ENCODE assay signal across 8 cellular contexts in genomic region chr9:121698627-121699270, GRCh38. TPM values are rescaled to one million over a fixed set of nuclear protein-coding genes. Genes with fewer than 3 reads are reported as not detected.
DNase-seq lines count a peak whose midpoint lies in the region; TF ChIP-seq lines count a peak whose summit lies in the region.

No MANE protein-coding gene starts in this region.

- no peak for TF ChIP-seq POLR2A in uterus (IDR thresholded peaks at IDR 0.05)

- peak overlapping the region; percentile 29 for H3K4me2 ChIP-seq in KMS-11

- intact Hi-C loops in uterus (cut with DNase I; ENCODE audit: low total_unique reads), result no loop called here

- no peaks in the 10 kb centered on the region for H4K20me1 ChIP-seq in KMS-11 (ENCODE audit: insufficient read depth)

- H3K27ac ChIP-seq in KMS-11, result no peak overlapping the region
- H3K27ac ChIP-seq in uterus, result peak overlapping the region; percentile 55 to 68

- no peaks in the 10 kb centered on the region for H3K4me1 ChIP-seq in KMS-11 (ENCODE audit: low read depth, poor library complexity, severe bottlenecking)
- H3K4me1 ChIP-seq in uterus, result peaks cover 0 to 19% of the 10 kb centered on the region in 2 donors

- H3K4me3 ChIP-seq in KMS-11 (IDR thresholded peaks at IDR 0.05; ENCODE audit: insufficient read depth, low read depth, low read length), result no peak overlapping the region
- peak overlapping the region; percentile 40 for H3K4me3 ChIP-seq in kidney epithelial cell (ENCODE audit: low read depth, low read length)
- peak overlapping the region; percentile 57 for H3K4me3 ChIP-seq in uterus

- TF ChIP-seq CTCF in KMS-11 (conservative IDR thresholded peaks at IDR 0.05; ENCODE audit: low read depth, low read length), result no peak
- no peak for TF ChIP-seq CTCF in kidney epithelial cell (IDR thresholded peaks at IDR 0.05; ENCODE audit: insufficient read depth, low read length, poor library complexity, severe bottlenecking)
- TF ChIP-seq CTCF in uterus (IDR thresholded peaks at IDR 0.05), result no peak

- no peak overlapping the region for H2AFZ ChIP-seq in KMS-11 (ENCODE audit: low read depth)

- no peaks in the 10 kb centered on the region for H3K79me2 ChIP-seq in KMS-11 (ENCODE audit: insufficient read depth, low read depth)

- H3K9ac ChIP-seq in KMS-11, result no peak overlapping the region; the same call in 1 of the 2 replicates

- peak; percentile 71 for DNase-seq in DMS53 (lab: John Stamatoyannopoulos, UW)
- DNase-seq in DMS53 treated with DMSO at 0.1 percent for 48 hours (lab: John Stamatoyannopoulos, UW; ENCODE audit: unreplicated experiment), result no peak
- peak; percentile 76 for DNase-seq in astrocyte of the hippocampus (ENCODE audit: low read depth, low spot score)
- DNase-seq in kidney epithelial cell (ENCODE audit: low read depth), result no peak
- peak; percentile 52 to 54 for DNase-seq in uterus
- no peak for DNase-seq in NK-92 treated with Interleukin-12 subunit alpha and Interleukin-12 subunit beta, amount 100 ng/mL, for 24 hours (lab: John Stamatoyannopoulos, UW)
- DNase-seq in epidermal melanocyte (ENCODE audit: insufficient read length, low spot score), result no peak

- no peaks in the 10 kb centered on the region for H3K36me3 ChIP-seq in KMS-11 (ENCODE audit: insufficient read depth)
- H3K36me3 ChIP-seq in kidney epithelial cell (ENCODE audit: control insufficient read depth, insufficient read depth, low read length), result no peaks in the 10 kb centered on the region
- H3K36me3 ChIP-seq in uterus, result no peaks in the 10 kb centered on the region

- no peaks in the 10 kb centered on the region for H3K9me3 ChIP-seq in uterus

- H3K27me3 ChIP-seq in KMS-11 (ENCODE audit: insufficient read depth, low read depth) (no peaks in the 10 kb centered on the region), kidney epithelial cell (ENCODE audit: control insufficient read depth, insufficient read depth, low read length) (peaks cover 4% of the 10 kb centered on the region), uterus (no peaks in the 10 kb centered on the region)

RNA-seq across cellular contexts. Expression of gene DAB2IP, which starts 47.3 kb away (rescaled TPM):
- total RNA-seq in kidney epithelial cell, result 38.0 and 51.1 TPM in 2 replicates
- total RNA-seq in uterus, result 100 to 1,000 TPM in 1 of 4 donors, 10 to 100 TPM in 3; 22.0 to 139 (median 31.6) TPM

Comparison
In these comparisons a context has a peak if more than half of its experiments do, and no peak if none do; other contexts are left out.
1. DNase-seq: peak in DMS53 (single experiment), astrocyte of the hippocampus (single experiment) and uterus (2 of 2); none in DMS53 treated with DMSO at 0.1 percent for 48 hours (single experiment), kidney epithelial cell (single experiment), NK-92 treated with Interleukin-12 subunit alpha and Interleukin-12 subunit beta, amount 100 ng/mL, for 24 hours (single experiment) and epidermal melanocyte (single experiment).